ENCODE assay signal across 11 cellular contexts in the genomic region with DNA sequence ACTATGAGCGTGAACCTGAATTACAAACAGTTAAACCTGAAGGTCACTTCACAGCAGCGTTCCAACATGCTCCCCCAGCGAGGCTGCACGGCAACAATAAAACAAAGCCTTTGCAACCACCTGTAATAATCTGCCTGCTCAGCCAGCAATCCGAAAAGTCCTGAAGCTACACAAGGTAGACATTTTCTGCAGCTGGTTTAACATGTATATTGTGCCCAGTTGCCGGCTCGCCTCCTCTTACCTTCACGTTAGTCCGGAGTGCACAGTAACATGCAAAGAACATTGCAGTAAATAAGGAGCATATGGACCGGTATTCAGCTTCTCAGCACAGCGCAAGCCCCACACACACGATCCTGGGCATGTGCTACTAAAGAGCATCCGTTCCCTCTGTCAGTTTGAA.
A peak's percentile ranks its signal among the peaks of the same experiment; 100 is the strongest.
DNase-seq lines count a peak whose midpoint lies in the region; TF ChIP-seq lines count a peak whose summit lies in the region.
"Had no signal": no experiment of that assay in that cellular context is flagged by ENCODE, and none has a peak within 500 bp of the region (broad histone marks: within the 10 kb centered on the region; RNA-seq: fewer than 3 reads in every experiment).

No MANE protein-coding gene starts in this region.

- no peak overlapping the region for H3K27ac Mint-ChIP-seq in HFFc6

- peaks cover 15% of the 10 kb centered on the region; the same call in 1 of the 2 replicates for H3K27me3 Mint-ChIP-seq in HFFc6 (ENCODE audit: insufficient read depth)

- H3K4me3 Mint-ChIP-seq in HFFc6 = peak overlapping the region; percentile 66; the same call in 1 of the 2 replicates

- DNase-seq in HFFc6 (no peak), choroid plexus epithelial cell (ENCODE audit: low read depth) (peak; percentile 8), kidney epithelial cell (ENCODE audit: low read depth) (no peak), iPS-NIHi11 (ENCODE audit: low spot score) (no peak), GM10266 (ENCODE audit: extremely low spot score) (no peak), NOMO-1 treated with DMSO at 0.1 percent for 48 hours (lab: John Stamatoyannopoulos, UW; ENCODE audit: unreplicated experiment) (no peak), DMS53 treated with DMSO at 0.1 percent for 48 hours (lab: John Stamatoyannopoulos, UW; ENCODE audit: unreplicated experiment) (no peak)
- DNase-seq: upper lobe of right lung had no signal

- H3K4me3 ChIP-seq in choroid plexus epithelial cell (ENCODE audit: low read depth, low read length) (peak overlapping the region; percentile 33), kidney epithelial cell (ENCODE audit: low read depth, low read length) (peak overlapping the region; percentile 11), skeletal muscle tissue (ENCODE audit: low read length in 3 of 3) (peak overlapping the region; percentile 6 to 59 (median 54))
- H3K4me3 ChIP-seq: body of pancreas, upper lobe of right lung had no signal

- no peaks in the 10 kb centered on the region for H3K36me3 Mint-ChIP-seq in HFFc6 (ENCODE audit: low read depth)

- H3K9me3 ChIP-seq in skeletal muscle tissue (ENCODE audit: control insufficient read depth in 3 of 3, low read length in 3 of 3) = no peaks in the 10 kb centered on the region
- H3K9me3 ChIP-seq: body of pancreas, upper lobe of right lung had no signal

- no peaks in the 10 kb centered on the region for H3K36me3 ChIP-seq in kidney epithelial cell (ENCODE audit: control insufficient read depth, insufficient read depth, low read length)
- H3K36me3 ChIP-seq in skeletal muscle tissue (ENCODE audit: control insufficient read depth in 3 of 3, insufficient read depth in 3 of 3, low read length in 3 of 3) = no peaks in the 10 kb centered on the region
- H3K36me3 ChIP-seq: upper lobe of right lung had no signal

- peaks cover 6 to 10% (median 9%) of the 10 kb centered on the region in 3 donors for H3K4me1 ChIP-seq in skeletal muscle tissue (ENCODE audit: control insufficient read depth in 3 of 3, insufficient read depth in 3 of 3, low read length in 3 of 3)
- H3K4me1 ChIP-seq: upper lobe of right lung had no signal

- peaks cover 17% of the 10 kb centered on the region; the same call in 1 of the 2 replicates for H3K4me1 Mint-ChIP-seq in HFFc6 (ENCODE audit: low read depth)

- peak overlapping the region in 2 of 3 donors; percentile 42 to 63 for H3K9ac ChIP-seq in skeletal muscle tissue (ENCODE audit: low read depth in 1 of 3, low read length in 3 of 3)
- H3K9ac ChIP-seq: KMS-11 had no signal

- no peaks in the 10 kb centered on the region for H3K27me3 ChIP-seq in kidney epithelial cell (ENCODE audit: control insufficient read depth, insufficient read depth, low read length)
- H3K27me3 ChIP-seq in skeletal muscle tissue (ENCODE audit: control insufficient read depth in 3 of 3, insufficient read depth in 3 of 3, low read length in 3 of 3) = no peaks in the 10 kb centered on the region
- H3K27me3 ChIP-seq: body of pancreas, upper lobe of right lung had no signal

- no peak overlapping the region for H3K27ac ChIP-seq in skeletal muscle tissue (ENCODE audit: low read depth, low read length)
- H3K27ac ChIP-seq: body of pancreas, KMS-11, upper lobe of right lung had no signal

- no peaks in the 10 kb centered on the region for H3K9me3 Mint-ChIP-seq in HFFc6

- TF ChIP-seq CTCF in HFFc6 (IDR thresholded peaks at IDR 0.05) (no peak), choroid plexus epithelial cell (conservative IDR thresholded peaks at IDR 0.05; ENCODE audit: low read depth, low read length) (no peak), kidney epithelial cell (IDR thresholded peaks at IDR 0.05; ENCODE audit: insufficient read depth, low read length, poor library complexity, severe bottlenecking) (no peak), GM10266 (IDR thresholded peaks at IDR 0.05; ENCODE audit: control insufficient read depth, insufficient read depth, low read depth, missing control alignments) (no peak)
